ENCODE assay signal across 9 cellular contexts in genomic region chr17:40415390-40415789, GRCh38. TPM values are rescaled to one million over a fixed set of nuclear protein-coding genes. Genes with fewer than 3 reads are reported as not detected.
DNase-seq lines count a peak whose midpoint lies in the region; ATAC-seq, FAIRE-seq and TF ChIP-seq lines count a peak whose summit lies in the region.
"Had no signal": no experiment of that assay in that cellular context is flagged by ENCODE, and none has a peak within 500 bp of the region (broad histone marks: within the 10 kb centered on the region; RNA-seq: fewer than 3 reads in every experiment).

No MANE protein-coding gene starts in this region.

- DNase-seq in AG08395 (ENCODE audit: low spot score) (peak; percentile 44), GM04504 (ENCODE audit: low read depth) (peak; percentile 18), NCI-H69 (lab: John Stamatoyannopoulos, UW) (peak; percentile 78), cardiac fibroblast (ENCODE audit: low read depth in 2 of 2) (peak; percentile 68 to 73), middle frontal gyrus (ENCODE audit: extremely low spot score, low spot score) (no peak), frontal cortex (ENCODE audit: low spot score in 2 of 2) (no peak)
- DNase-seq in naive thymus-derived CD4-positive, alpha-beta T cell, result peak in 7 of 9 donors; percentile 27 to 64 (median 49)

- no peak for ATAC-seq in naive thymus-derived CD4-positive, alpha-beta T cell
- no peak for ATAC-seq in GM19351 (IDR thresholded peaks at IDR 0.05; ENCODE audit: unreplicated experiment)

- CTCF ChIA-PET in naive thymus-derived CD4-positive, alpha-beta T cell (lab: Charles Lee), result interaction anchor here (0.7 to 4.2 kb wide), 10 partner anchors 11 to 206 kb away, joined by 3 to 34 read pairs (median 4); no protein-coding TSS in a partner anchor

- no peak overlapping the region for H3K27ac ChIP-seq in naive thymus-derived CD4-positive, alpha-beta T cell (ENCODE audit: low read depth, low read length)

- peak overlapping the region in 1 of 2 donors; percentile 15 for H3K4me3 ChIP-seq in cardiac fibroblast (replicated peaks in 1 of 2; ENCODE audit: low read depth in 2 of 2, low read length in 2 of 2)
- H3K4me3 ChIP-seq in naive thymus-derived CD4-positive, alpha-beta T cell (ENCODE audit: low read length), result no peak overlapping the region

- POLR2A ChIA-PET in naive thymus-derived CD4-positive, alpha-beta T cell (lab: Charles Lee), result interaction anchor here (0.7 to 1.3 kb wide), 4 partner anchors 28 to 233 kb away, joined by 3 to 5 read pairs (median 4); partner anchors contain the start of gene IGFBP4

- intact Hi-C loops in naive thymus-derived CD4-positive, alpha-beta T cell (cut with micrococcal nuclease), result loop anchor here (1.0 to 5.0 kb wide), 7 partner anchors 16 to 198 kb away; partner anchors contain the start of genes CDC6 (in 1 of the 2) and WIPF2 (in 1 of the 2)

- TF ChIP-seq CTCF in cardiac fibroblast (IDR thresholded peaks at IDR 0.05; ENCODE audit: low read depth, low read length), result peak; percentile 56

- H3K27me3 Mint-ChIP-seq in naive thymus-derived CD4-positive, alpha-beta T cell, result peaks cover 0 to 2% (median 0%) of the 10 kb centered on the region in 5 donors
- H3K27me3 Mint-ChIP-seq: IgD-negative memory B cell had no signal

- H3K27ac Mint-ChIP-seq in naive thymus-derived CD4-positive, alpha-beta T cell, result peak overlapping the region in 2 of 9 donors; percentile 25 to 29

- H3K36me3 Mint-ChIP-seq in naive thymus-derived CD4-positive, alpha-beta T cell, result peaks cover 0 to 24% (median 0%) of the 10 kb centered on the region in 5 donors
- H3K36me3 Mint-ChIP-seq: IgD-negative memory B cell had no signal

- H3K27me3 ChIP-seq in naive thymus-derived CD4-positive, alpha-beta T cell (ENCODE audit: control insufficient read depth in 2 of 2, insufficient read depth in 2 of 2, low read length in 2 of 2), result peaks cover 0 to 5% of the 10 kb centered on the region in 2 donors

- peaks cover 0 to 16% of the 10 kb centered on the region in 2 donors for H3K4me1 ChIP-seq in naive thymus-derived CD4-positive, alpha-beta T cell (ENCODE audit: control insufficient read depth in 2 of 2, insufficient read depth in 2 of 2, low read length in 2 of 2)

- H3K9me3 Mint-ChIP-seq in naive thymus-derived CD4-positive, alpha-beta T cell, result no peaks in the 10 kb centered on the region
- H3K9me3 Mint-ChIP-seq: IgD-negative memory B cell had no signal

- no peaks in the 10 kb centered on the region for H3K9me3 ChIP-seq in naive thymus-derived CD4-positive, alpha-beta T cell (ENCODE audit: control insufficient read depth in 2 of 3, low read length in 3 of 3)

- H3K36me3 ChIP-seq in naive thymus-derived CD4-positive, alpha-beta T cell (ENCODE audit: control insufficient read depth in 2 of 3, insufficient read depth in 3 of 3, low read length in 3 of 3), result no peaks in the 10 kb centered on the region

- peak overlapping the region in 3 of 10 donors; percentile 16 to 69 (median 53) for H3K4me3 Mint-ChIP-seq in naive thymus-derived CD4-positive, alpha-beta T cell

- peaks cover 6 to 57% (median 23%) of the 10 kb centered on the region in 7 donors for H3K4me1 Mint-ChIP-seq in naive thymus-derived CD4-positive, alpha-beta T cell

- no peak for FAIRE-seq in frontal cortex (lab: Jason Lieb, UNC)

RNA-seq across cellular contexts. Expression of gene TOP2A, which starts 2.3 kb away (rescaled TPM):
- total RNA-seq in naive thymus-derived CD4-positive, alpha-beta T cell, result 100 to 1,000 TPM in 1 of 5 experiments, 1 to 10 TPM in 3, under 1 TPM in 1; 0.54 to 273 (median 1.2) TPM
- polyA plus RNA-seq in naive thymus-derived CD4-positive, alpha-beta T cell, result not detected
- 19.6 TPM for total RNA-seq in frontal cortex
- polyA plus RNA-seq: IgD-negative memory B cell had no signal

RNA-seq across cellular contexts. Expression of gene IGFBP4, which starts 27.9 kb away (rescaled TPM):
- total RNA-seq in naive thymus-derived CD4-positive, alpha-beta T cell, result 100 to 1,000 TPM in 1 of 5 experiments, 1 to 10 TPM in 4; 1.5 to 116 (median 1.9) TPM
- 1 to 10 TPM in 1 of 2 donors, under 1 TPM in 1; 0.45 to 1.0 TPM for polyA plus RNA-seq in naive thymus-derived CD4-positive, alpha-beta T cell
- 7.3 TPM for total RNA-seq in frontal cortex

RNA-seq across cellular contexts. Expression of gene GJD3, which starts 50.9 kb away (rescaled TPM):
- total RNA-seq in naive thymus-derived CD4-positive, alpha-beta T cell, result under 1 TPM in 1 of 5 experiments, not detected in 4; 0.27 TPM
- not detected for polyA plus RNA-seq in naive thymus-derived CD4-positive, alpha-beta T cell
- not detected for total RNA-seq in frontal cortex
- polyA plus RNA-seq: IgD-negative memory B cell had no signal

Comparison
In these comparisons a context has a peak if more than half of its experiments do, and no peak if none do; other contexts are left out.
1. DNase-seq: peak in AG08395 (single experiment), GM04504 (single experiment), NCI-H69 (single experiment), cardiac fibroblast (2 of 2) and naive thymus-derived CD4-positive, alpha-beta T cell (7 of 9); none in middle frontal gyrus (single experiment) and frontal cortex (0 of 2).